ENCODE assay signal across 20 cellular contexts in the genomic region with DNA sequence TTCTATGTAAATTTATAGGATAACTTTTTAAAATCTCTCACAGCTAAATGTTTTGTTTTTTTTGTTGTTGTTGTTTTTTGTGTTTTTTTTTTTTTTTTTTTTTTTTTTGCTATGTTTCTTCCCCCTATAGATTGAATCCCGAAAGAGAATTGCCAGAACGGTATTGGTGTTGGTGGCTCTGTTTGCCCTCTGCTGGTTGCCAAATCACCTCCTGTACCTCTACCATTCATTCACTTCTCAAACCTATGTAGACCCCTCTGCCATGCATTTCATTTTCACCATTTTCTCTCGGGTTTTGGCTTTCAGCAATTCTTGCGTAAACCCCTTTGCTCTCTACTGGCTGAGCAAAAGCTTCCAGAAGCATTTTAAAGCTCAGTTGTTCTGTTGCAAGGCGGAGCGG. TPM values are rescaled to one million over a fixed set of nuclear protein-coding genes. Genes with fewer than 3 reads are reported as not detected.
"Had no signal": no experiment of that assay in that cellular context is flagged by ENCODE, and none has a peak within 500 bp of the region (broad histone marks: within the 10 kb centered on the region; RNA-seq: fewer than 3 reads in every experiment).

No MANE protein-coding gene starts in this region.

- DNase-seq: activated CD4-positive, alpha-beta T cell treated with anti-CD3 and anti-CD28 coated beads, Interleukin-2, amount 10 ng/mL, durations not matched to agents 7 days and 5 days; activated CD4-positive, CD25-positive, alpha-beta regulatory T cell; activated CD8-positive, alpha-beta memory T cell treated with anti-CD3 and anti-CD28 coated beads, Interleukin-2, amount 50 U/mL, for 48 hours; activated naive CD8-positive, alpha-beta T cell treated with anti-CD3 and anti-CD28 coated beads for 36 hours; activated T-cell treated with anti-CD3 and anti-CD28 coated beads, Interleukin-2, amount 50 U/mL, for 72 hours; amygdala; body of pancreas; effector CD8-positive, alpha-beta T cell; foreskin melanocyte; occipital lobe; stimulated activated CD4-positive, alpha-beta T cell treated with anti-CD3 and anti-CD28 coated beads, Interleukin-4, amount 100 ng/mL, for 24 hours; stimulated activated naive CD4-positive, alpha-beta T cell; tibial artery had no signal

- H3K27ac ChIP-seq: body of pancreas, right atrium auricular region, skin epidermis, tibial artery had no signal

- H3K9me3 ChIP-seq: body of pancreas, right atrium auricular region, tibial artery had no signal

- H3K27me3 ChIP-seq: body of pancreas had no signal

- H3K4me3 ChIP-seq: body of pancreas, right atrium auricular region, skin epidermis, tibial artery had no signal

- H3K4me1 ChIP-seq: body of pancreas, right atrium auricular region, tibial artery had no signal

- H3K36me3 ChIP-seq: right atrium auricular region, tibial artery had no signal

RNA-seq across cellular contexts. Expression of a gene that starts 4.1 kb away (rescaled TPM):
- total RNA-seq: activated CD4-positive, alpha-beta T cell treated with anti-CD3 and anti-CD28 coated beads, Interleukin-2, amount 10 ng/mL, durations not matched to agents 7 days and 5 days; activated naive CD8-positive, alpha-beta T cell treated with anti-CD3 and anti-CD28 coated beads for 36 hours; activated T-cell treated with anti-CD3 and anti-CD28 coated beads, Interleukin-2, amount 50 U/mL, for 72 hours; body of pancreas; fibroblast of lung; lower leg skin; mesenteric fat pad; natural killer cell treated with Interleukin-12 subunit alpha and Interleukin-12 subunit beta and Interleukin-15 and Interleukin-18, amount 100 ng/mL, for 72 hours; occipital lobe; right atrium auricular region; subcutaneous adipose tissue had no signal

RNA-seq across cellular contexts. Expression of a gene that starts 40.2 kb away (rescaled TPM):
- total RNA-seq: activated CD4-positive, alpha-beta T cell treated with anti-CD3 and anti-CD28 coated beads, Interleukin-2, amount 10 ng/mL, durations not matched to agents 7 days and 5 days; activated naive CD8-positive, alpha-beta T cell treated with anti-CD3 and anti-CD28 coated beads for 36 hours; activated T-cell treated with anti-CD3 and anti-CD28 coated beads, Interleukin-2, amount 50 U/mL, for 72 hours; fibroblast of lung; mesenteric fat pad; natural killer cell treated with Interleukin-12 subunit alpha and Interleukin-12 subunit beta and Interleukin-15 and Interleukin-18, amount 100 ng/mL, for 72 hours; occipital lobe; right atrium auricular region; subcutaneous adipose tissue had no signal
